ENCODE assay signal across 14 cellular contexts in genomic region chr17:48552453-48553189, GRCh38. TPM values are rescaled to one million over a fixed set of nuclear protein-coding genes. Genes with fewer than 3 reads are reported as not detected.
DNase-seq lines count a peak whose midpoint lies in the region; TF ChIP-seq lines count a peak whose summit lies in the region.
"Had no signal": no experiment of that assay in that cellular context is flagged by ENCODE, and none has a peak within 500 bp of the region (broad histone marks: within the 10 kb centered on the region; RNA-seq: fewer than 3 reads in every experiment).

No MANE protein-coding gene starts in this region.

- peaks cover 77% of the 10 kb centered on the region for H3K4me1 ChIP-seq in cardiac muscle cell (ENCODE audit: low read depth)
- H3K4me1 ChIP-seq in left ventricle myocardium inferior, result peaks cover 19% of the 10 kb centered on the region
- peaks cover 12 to 13% of the 10 kb centered on the region in 2 donors for H3K4me1 ChIP-seq in duodenal mucosa (ENCODE audit: control insufficient read depth in 1 of 2, insufficient read depth in 2 of 2, low read length in 2 of 2)
- H3K4me1 ChIP-seq in muscle layer of colon (ENCODE audit: insufficient read depth, low read length), result peaks cover 74% of the 10 kb centered on the region

- H3K4me1 Mint-ChIP-seq in glutamatergic neuron (ENCODE audit: low read depth, unreplicated experiment), result peaks cover 10% of the 10 kb centered on the region

- no peak overlapping the region for H3K9ac ChIP-seq in duodenal mucosa (ENCODE audit: low read depth in 1 of 2, low read length in 2 of 2)
- peak overlapping the region; percentile 61 for H3K9ac ChIP-seq in muscle layer of colon (ENCODE audit: low read length)

- H3K9me3 ChIP-seq in cardiac muscle cell (ENCODE audit: low read depth) (no peaks in the 10 kb centered on the region), left ventricle myocardium inferior (replicated peaks) (no peaks in the 10 kb centered on the region), duodenal mucosa (ENCODE audit: control insufficient read depth in 1 of 2, low read length in 2 of 2) (no peaks in the 10 kb centered on the region), muscle layer of colon (ENCODE audit: low read length) (no peaks in the 10 kb centered on the region)

- DNase-seq in cardiac muscle cell (ENCODE audit: low read depth in 1 of 2, low spot score in 1 of 2) (no peak), left ventricle myocardium inferior (no peak), NCI-H1417 (lab: John Stamatoyannopoulos, UW) (no peak), glutamatergic neuron (no peak)
- no peak for DNase-seq in activated CD4-positive, alpha-beta T cell treated with anti-CD3 and anti-CD28 coated beads, Interleukin-2, amount 50 U/mL, for 1 hour
- no peak for DNase-seq in effector CD4-positive, alpha-beta T cell
- DNase-seq: activated CD8-positive, alpha-beta memory T cell treated with anti-CD3 and anti-CD28 coated beads, Interleukin-2, amount 10 ng/mL, durations not matched to agents 7 days and 5 days; amygdala; DMS 273 treated with DMSO at 0.1 percent for 48 hours; nucleus accumbens; stimulated activated naive CD4-positive, alpha-beta T cell treated with Interleukin-2 at 50 U/mL for 16 hours had no signal

- peaks cover 44% of the 10 kb centered on the region for H3K27me3 Mint-ChIP-seq in glutamatergic neuron (ENCODE audit: unreplicated experiment)

- intact Hi-C loops in left ventricle myocardium inferior (cut with micrococcal nuclease), result no loop called here

- H3K27me3 ChIP-seq in cardiac muscle cell (peaks cover 57% of the 10 kb centered on the region), left ventricle myocardium inferior (ENCODE audit: low read depth) (peaks cover 100% of the 10 kb centered on the region), duodenal mucosa (ENCODE audit: control insufficient read depth in 1 of 2, insufficient read depth in 2 of 2, low read length in 2 of 2) (peaks cover 37 to 63% of the 10 kb centered on the region in 2 donors), muscle layer of colon (ENCODE audit: control insufficient read depth in 1 of 2, insufficient read depth in 2 of 2, low read length in 2 of 2) (no peaks in the 10 kb centered on the region)

- H3K4me3 ChIP-seq in cardiac muscle cell (peak overlapping the region; percentile 51), left ventricle myocardium inferior (no peak overlapping the region), duodenal mucosa (ENCODE audit: low read depth in 1 of 2, low read length in 2 of 2) (peak overlapping the region in 1 of 2 donors; percentile 43), muscle layer of colon (ENCODE audit: low read depth in 1 of 2, low read length in 2 of 2) (peak overlapping the region; percentile 2 to 41)

- H3K9me3 Mint-ChIP-seq in glutamatergic neuron (ENCODE audit: unreplicated experiment), result peaks cover 11% of the 10 kb centered on the region

- H3K36me3 Mint-ChIP-seq in glutamatergic neuron (ENCODE audit: unreplicated experiment), result no peaks in the 10 kb centered on the region

- H3K36me3 ChIP-seq in cardiac muscle cell (no peaks in the 10 kb centered on the region), left ventricle myocardium inferior (no peaks in the 10 kb centered on the region), duodenal mucosa (ENCODE audit: control insufficient read depth in 1 of 2, insufficient read depth in 2 of 2, low read length in 2 of 2) (no peaks in the 10 kb centered on the region), muscle layer of colon (ENCODE audit: insufficient read depth, low read length) (peaks cover 7% of the 10 kb centered on the region)

- H3K27ac ChIP-seq in cardiac muscle cell, result peak overlapping the region; percentile 91
- no peak overlapping the region for H3K27ac ChIP-seq in left ventricle myocardium inferior (replicated peaks)
- H3K27ac ChIP-seq in duodenal mucosa (ENCODE audit: low read depth, low read length), result peak overlapping the region; percentile 55
- peak overlapping the region; percentile 99 for H3K27ac ChIP-seq in muscle layer of colon (ENCODE audit: low read depth, low read length)
- H3K27ac ChIP-seq: epithelial cell of prostate had no signal

- no peak overlapping the region for H3K4me3 Mint-ChIP-seq in glutamatergic neuron (ENCODE audit: unreplicated experiment)
- H3K4me3 Mint-ChIP-seq: activated CD8-positive, alpha-beta memory T cell treated with anti-CD3 and anti-CD28 coated beads, Interleukin-2, amount 10 ng/mL, durations not matched to agents 7 days and 5 days had no signal

- H3K27ac Mint-ChIP-seq in glutamatergic neuron (ENCODE audit: unreplicated experiment), result no peak overlapping the region
- H3K27ac Mint-ChIP-seq: activated CD8-positive, alpha-beta memory T cell treated with anti-CD3 and anti-CD28 coated beads, Interleukin-2, amount 10 ng/mL, durations not matched to agents 7 days and 5 days had no signal

- no peak for TF ChIP-seq CTCF in cardiac muscle cell (IDR thresholded peaks at IDR 0.05; ENCODE audit: low read depth, low read length)
- TF ChIP-seq CTCF in left ventricle myocardium inferior (IDR thresholded peaks at IDR 0.05; ENCODE audit: borderline replicate concordance), result no peak
- no peak for TF ChIP-seq CTCF in glutamatergic neuron (IDR thresholded peaks at IDR 0.05; ENCODE audit: partially characterized antibody, unreplicated experiment)

RNA-seq across cellular contexts. Expression of gene HOXB2, which starts 7.7 kb away (rescaled TPM):
- total RNA-seq in cardiac muscle cell (111 and 114 TPM in 2 replicates), left ventricle myocardium inferior (1.9 TPM), glutamatergic neuron (ENCODE audit: unreplicated experiment) (12.7 TPM)
- 107 and 116 TPM in 2 replicates for polyA plus RNA-seq in cardiac muscle cell

RNA-seq across cellular contexts. Expression of gene HOXB1, which starts 21.8 kb away (rescaled TPM):
- total RNA-seq in cardiac muscle cell (5.9 and 6.6 TPM in 2 replicates), left ventricle myocardium inferior (not detected), glutamatergic neuron (ENCODE audit: unreplicated experiment) (not detected)
- 9.1 and 12.4 TPM in 2 replicates for polyA plus RNA-seq in cardiac muscle cell
- total RNA-seq: activated CD8-positive, alpha-beta memory T cell treated with anti-CD3 and anti-CD28 coated beads, Interleukin-2, amount 10 ng/mL, durations not matched to agents 7 days and 5 days had no signal

RNA-seq across cellular contexts. Expression of gene HOXB4, which starts 25.5 kb away (rescaled TPM):
- total RNA-seq in cardiac muscle cell (12.2 and 12.5 TPM in 2 replicates), left ventricle myocardium inferior (0.25 TPM), glutamatergic neuron (ENCODE audit: unreplicated experiment) (not detected)
- 5.4 TPM in 2 replicates for polyA plus RNA-seq in cardiac muscle cell

RNA-seq across cellular contexts. Expression of gene HOXB3, which starts 37.4 kb away (rescaled TPM):
- total RNA-seq in cardiac muscle cell (37.7 and 42.4 TPM in 2 replicates), left ventricle myocardium inferior (0.91 TPM), glutamatergic neuron (ENCODE audit: unreplicated experiment) (not detected)
- 24.7 and 24.9 TPM in 2 replicates for polyA plus RNA-seq in cardiac muscle cell

RNA-seq across cellular contexts. Expression of gene HOXB5, which starts 41.0 kb away (rescaled TPM):
- total RNA-seq in cardiac muscle cell (0.24 TPM in 1 of 2 replicates, not detected in the other), left ventricle myocardium inferior (not detected), glutamatergic neuron (ENCODE audit: unreplicated experiment) (not detected)
- polyA plus RNA-seq in cardiac muscle cell, result 0.46 and 1.9 TPM in 2 replicates

Comparison
In these comparisons a context has a peak if more than half of its experiments do, and no peak if none do; other contexts are left out.
1. RNA of gene HOXB4, which starts 25.5 kb away (total RNA-seq): 12.2 to 12.5 TPM in cardiac muscle cell; 0.25 TPM in left ventricle myocardium inferior (single experiment) and not detected in glutamatergic neuron (single experiment); every median in the first group is over 10 times any median in the second.